1 cellular context compared by ENCODE assay signal in the genomic region with DNA sequence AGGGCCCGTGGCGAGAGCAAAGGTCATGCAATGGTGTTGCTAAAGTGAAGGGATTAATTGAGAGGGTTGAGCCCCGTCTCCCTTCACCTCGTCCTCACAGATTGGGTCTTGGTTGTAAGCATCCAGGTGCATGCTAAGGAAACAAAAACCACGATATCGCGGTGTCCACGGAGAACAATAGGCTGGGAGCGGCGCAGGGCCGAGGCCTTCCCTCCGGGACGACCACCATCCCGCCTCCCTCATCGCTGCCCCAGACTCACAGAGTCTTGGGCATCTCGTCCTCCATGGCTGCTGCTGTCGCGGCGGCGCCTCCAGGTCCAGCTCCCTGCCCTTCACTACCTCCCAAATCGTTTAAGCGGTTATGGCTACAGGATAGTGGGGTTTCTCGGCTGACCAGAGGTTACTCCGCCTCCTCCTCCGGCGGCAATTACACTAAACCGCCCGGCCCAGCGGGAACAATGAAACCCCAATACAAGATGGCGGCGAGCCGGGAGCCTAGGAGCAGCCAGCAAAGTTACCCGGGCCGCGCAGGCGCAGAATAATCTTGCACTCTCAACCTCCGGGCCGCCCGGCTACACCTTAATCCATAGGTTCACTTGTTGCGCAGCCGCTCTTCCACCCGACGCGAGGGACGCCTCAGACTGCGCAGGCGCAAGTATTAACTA.
TF ChIP-seq lines count a peak whose summit lies in the region.

A gene with protein sequence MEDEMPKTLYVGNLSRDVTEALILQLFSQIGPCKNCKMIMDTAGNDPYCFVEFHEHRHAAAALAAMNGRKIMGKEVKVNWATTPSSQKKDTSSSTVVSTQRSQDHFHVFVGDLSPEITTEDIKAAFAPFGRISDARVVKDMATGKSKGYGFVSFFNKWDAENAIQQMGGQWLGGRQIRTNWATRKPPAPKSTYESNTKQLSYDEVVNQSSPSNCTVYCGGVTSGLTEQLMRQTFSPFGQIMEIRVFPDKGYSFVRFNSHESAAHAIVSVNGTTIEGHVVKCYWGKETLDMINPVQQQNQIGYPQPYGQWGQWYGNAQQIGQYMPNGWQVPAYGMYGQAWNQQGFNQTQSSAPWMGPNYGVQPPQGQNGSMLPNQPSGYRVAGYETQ (minus strand): TSS at position 484 of the 665 bp plus-strand sequence. CDS start 198 bp downstream, at position 286.

TF ChIP-seq in SK-N-SH, 30 proteins besides CTCF, POLR2A, EP300 and RAD21 (continued from another document):
- TF ChIP-seq, protein P1, sequence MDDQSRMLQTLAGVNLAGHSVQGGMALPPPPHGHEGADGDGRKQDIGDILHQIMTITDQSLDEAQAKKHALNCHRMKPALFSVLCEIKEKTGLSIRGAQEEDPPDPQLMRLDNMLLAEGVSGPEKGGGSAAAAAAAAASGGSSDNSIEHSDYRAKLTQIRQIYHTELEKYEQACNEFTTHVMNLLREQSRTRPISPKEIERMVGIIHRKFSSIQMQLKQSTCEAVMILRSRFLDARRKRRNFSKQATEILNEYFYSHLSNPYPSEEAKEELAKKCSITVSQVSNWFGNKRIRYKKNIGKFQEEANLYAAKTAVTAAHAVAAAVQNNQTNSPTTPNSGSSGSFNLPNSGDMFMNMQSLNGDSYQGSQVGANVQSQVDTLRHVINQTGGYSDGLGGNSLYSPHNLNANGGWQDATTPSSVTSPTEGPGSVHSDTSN (IDR thresholded peaks at IDR 0.05) = no peak
- TF ChIP-seq NRF1 (IDR thresholded peaks at IDR 0.05; ENCODE audit: low read depth, low read length) (peak; percentile 98), USF2 (IDR thresholded peaks at IDR 0.05; ENCODE audit: borderline replicate concordance, low read depth, low read length) (no peak), RFX5 (IDR thresholded peaks at IDR 0.05; ENCODE audit: low read length) (no peak), RCOR1 (IDR thresholded peaks at IDR 0.05; ENCODE audit: low read length) (no peak), NFIC (IDR thresholded peaks at IDR 0.05; ENCODE audit: borderline replicate concordance) (0 out of 2 replicates have a peak, but pooled peaks have one; percentile 4)
- TF ChIP-seq, protein P2, sequence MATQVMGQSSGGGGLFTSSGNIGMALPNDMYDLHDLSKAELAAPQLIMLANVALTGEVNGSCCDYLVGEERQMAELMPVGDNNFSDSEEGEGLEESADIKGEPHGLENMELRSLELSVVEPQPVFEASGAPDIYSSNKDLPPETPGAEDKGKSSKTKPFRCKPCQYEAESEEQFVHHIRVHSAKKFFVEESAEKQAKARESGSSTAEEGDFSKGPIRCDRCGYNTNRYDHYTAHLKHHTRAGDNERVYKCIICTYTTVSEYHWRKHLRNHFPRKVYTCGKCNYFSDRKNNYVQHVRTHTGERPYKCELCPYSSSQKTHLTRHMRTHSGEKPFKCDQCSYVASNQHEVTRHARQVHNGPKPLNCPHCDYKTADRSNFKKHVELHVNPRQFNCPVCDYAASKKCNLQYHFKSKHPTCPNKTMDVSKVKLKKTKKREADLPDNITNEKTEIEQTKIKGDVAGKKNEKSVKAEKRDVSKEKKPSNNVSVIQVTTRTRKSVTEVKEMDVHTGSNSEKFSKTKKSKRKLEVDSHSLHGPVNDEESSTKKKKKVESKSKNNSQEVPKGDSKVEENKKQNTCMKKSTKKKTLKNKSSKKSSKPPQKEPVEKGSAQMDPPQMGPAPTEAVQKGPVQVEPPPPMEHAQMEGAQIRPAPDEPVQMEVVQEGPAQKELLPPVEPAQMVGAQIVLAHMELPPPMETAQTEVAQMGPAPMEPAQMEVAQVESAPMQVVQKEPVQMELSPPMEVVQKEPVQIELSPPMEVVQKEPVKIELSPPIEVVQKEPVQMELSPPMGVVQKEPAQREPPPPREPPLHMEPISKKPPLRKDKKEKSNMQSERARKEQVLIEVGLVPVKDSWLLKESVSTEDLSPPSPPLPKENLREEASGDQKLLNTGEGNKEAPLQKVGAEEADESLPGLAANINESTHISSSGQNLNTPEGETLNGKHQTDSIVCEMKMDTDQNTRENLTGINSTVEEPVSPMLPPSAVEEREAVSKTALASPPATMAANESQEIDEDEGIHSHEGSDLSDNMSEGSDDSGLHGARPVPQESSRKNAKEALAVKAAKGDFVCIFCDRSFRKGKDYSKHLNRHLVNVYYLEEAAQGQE (IDR thresholded peaks at IDR 0.05; ENCODE audit: low read depth, low read length) = no peak
- TF ChIP-seq, protein P3, sequence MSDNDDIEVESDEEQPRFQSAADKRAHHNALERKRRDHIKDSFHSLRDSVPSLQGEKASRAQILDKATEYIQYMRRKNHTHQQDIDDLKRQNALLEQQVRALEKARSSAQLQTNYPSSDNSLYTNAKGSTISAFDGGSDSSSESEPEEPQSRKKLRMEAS (IDR thresholded peaks at IDR 0.05; ENCODE audit: low read depth) = peak; percentile 37; the same call in 1 of the 2 replicates
TF ChIP-seq in SK-N-SH: peak in this region for 7.
